9 cellular contexts compared by ENCODE assay signal in the genomic region with DNA sequence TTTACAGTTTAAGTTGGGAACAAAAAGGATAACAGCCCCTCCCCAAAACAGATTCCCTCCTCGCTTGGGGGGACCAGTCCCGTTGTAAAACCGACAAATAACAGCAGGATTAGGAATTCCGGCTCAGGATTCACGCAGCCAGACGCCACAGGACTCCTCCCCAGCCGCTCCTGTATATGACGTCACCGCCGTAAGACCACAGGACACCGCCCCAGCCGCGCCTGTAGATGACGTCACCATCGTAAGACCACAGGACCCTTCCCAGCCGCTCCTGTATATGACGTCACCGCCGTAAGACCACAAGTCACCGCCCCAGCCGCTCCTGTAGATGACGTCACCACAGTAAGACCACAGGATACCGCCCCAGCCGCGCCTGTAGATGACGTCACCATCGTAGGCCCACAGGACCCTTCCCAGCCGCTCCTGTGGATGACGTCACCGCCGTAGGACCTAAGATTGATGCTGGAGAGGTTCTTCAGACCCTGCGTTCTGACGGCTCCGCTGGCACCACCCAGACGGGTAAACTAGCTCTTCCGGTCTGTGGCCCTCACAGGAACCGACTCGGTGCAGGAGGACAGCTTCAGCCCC. TPM values are rescaled to one million over a fixed set of nuclear protein-coding genes. Genes with fewer than 3 reads are reported as not detected.
DNase-seq lines count a peak whose midpoint lies in the region; ATAC-seq, FAIRE-seq and TF ChIP-seq lines count a peak whose summit lies in the region.
"Had no signal": no experiment of that assay in that cellular context is flagged by ENCODE, and none has a peak within 500 bp of the region (broad histone marks: within the 10 kb centered on the region; RNA-seq: fewer than 3 reads in every experiment).

No MANE protein-coding gene starts in this region.

- H3K27ac Mint-ChIP-seq in brain: peak overlapping the region; percentile 51 to 100 (median 96)

- peaks cover 0 to 16% (median 0%) of the 10 kb centered on the region in 5 experiments for H3K9me3 Mint-ChIP-seq in brain

- peaks cover 20% of the 10 kb centered on the region for H3K27me3 ChIP-seq in keratinocyte (ENCODE audit: control insufficient read depth, extremely low read depth, insufficient read depth, low read length)

- H3K9me3 ChIP-seq in keratinocyte (ENCODE audit: control insufficient read depth, low read depth, low read length): no peaks in the 10 kb centered on the region

- H3K9ac ChIP-seq in keratinocyte (ENCODE audit: control insufficient read depth, extremely low read depth, insufficient read depth, low read length): peak overlapping the region; percentile 63

- peak overlapping the region; percentile 40 for H3K27ac ChIP-seq in keratinocyte (ENCODE audit: control insufficient read depth, insufficient read depth, low read length)

- DNase-seq in AG08395 (ENCODE audit: low spot score) (peak; percentile 30), SW480 (ENCODE audit: low spot score) (peak; percentile 97), keratinocyte (ENCODE audit: low read depth, low spot score) (peak; percentile 66)
- DNase-seq in stimulated activated CD4-positive, alpha-beta T cell treated with anti-CD3 and anti-CD28 coated beads, TNF-alpha, amount 100 ng/mL, for 4 hours (ENCODE audit: low read depth in 3 of 3): peak in 2 of 3 experiments; percentile 24 to 50

- peaks cover 53% of the 10 kb centered on the region for H3K4me1 Mint-ChIP-seq in brain

- no peaks in the 10 kb centered on the region for H3K79me2 ChIP-seq in keratinocyte (ENCODE audit: control insufficient read depth, insufficient read depth, low read length)

- peak overlapping the region; percentile 25 to 69 (median 30) for H3K4me3 ChIP-seq in keratinocyte (ENCODE audit: control insufficient read depth in 2 of 3, extremely low read depth in 1 of 3, insufficient read depth in 2 of 3, low read depth in 1 of 3, low read length in 3 of 3)

- no peaks in the 10 kb centered on the region for H4K20me1 ChIP-seq in keratinocyte (ENCODE audit: control insufficient read depth, extremely low read depth, insufficient read depth, low read length)

- no peak for TF ChIP-seq RAD21 in Ishikawa (IDR thresholded peaks at IDR 0.05; ENCODE audit: low read depth)

- peak overlapping the region; percentile 66 for H3K4me2 ChIP-seq in keratinocyte (ENCODE audit: control insufficient read depth, extremely low read depth, insufficient read depth, low read depth, low read length)

- ATAC-seq in GM19452 (IDR thresholded peaks at IDR 0.05; ENCODE audit: unreplicated experiment) (no peak), GM21528 (IDR thresholded peaks at IDR 0.05; ENCODE audit: low FRiP score, unreplicated experiment) (no peak)

- no peaks in the 10 kb centered on the region for H3K9me1 ChIP-seq in keratinocyte (ENCODE audit: control insufficient read depth, extremely low read depth, insufficient read depth, low read length)

- dilution Hi-C loops in keratinocyte (cut with MboI; ENCODE audit: extremely low pct_ligation_motif_present, low sequenced_read_pairs): no loop called here

- no peaks in the 10 kb centered on the region for H3K36me3 Mint-ChIP-seq in brain

- no peak for FAIRE-seq in keratinocyte (lab: Jason Lieb, UNC)
- FAIRE-seq: islet of Langerhans had no signal

- peak overlapping the region in 4 of 5 experiments; percentile 58 to 82 (median 79) for H3K4me3 Mint-ChIP-seq in brain

- no peak for TF ChIP-seq CTCF in brain (conservative IDR thresholded peaks at IDR 0.05)
- no peak for TF ChIP-seq CTCF in keratinocyte (optimal IDR thresholded peaks at IDR 0.05 in 1 of 3, IDR thresholded peaks at IDR 0.05 in 1 of 3, conservative IDR thresholded peaks at IDR 0.05 in 1 of 3; ENCODE audit: extremely low read depth in 1 of 3, insufficient read depth in 2 of 3, low read length in 3 of 3)

- no peaks in the 10 kb centered on the region for H3K27me3 Mint-ChIP-seq in brain

- no peak for TF ChIP-seq EP300 in Ishikawa (IDR thresholded peaks at IDR 0.05; ENCODE audit: borderline replicate concordance)

- no peaks in the 10 kb centered on the region for H3K36me3 ChIP-seq in keratinocyte (ENCODE audit: control insufficient read depth in 2 of 2, extremely low read depth in 1 of 2, insufficient read depth in 2 of 2, low read length in 2 of 2)

- no peaks in the 10 kb centered on the region for H3K4me1 ChIP-seq in keratinocyte (ENCODE audit: control insufficient read depth, extremely low read depth, insufficient read depth, low read length)

- peak overlapping the region; percentile 53 for H2AFZ ChIP-seq in keratinocyte (ENCODE audit: control insufficient read depth, low read length)

TF ChIP-seq in Ishikawa, 13 proteins besides CTCF, POLR2A, EP300 and RAD21:
- TF ChIP-seq EGR1 (IDR thresholded peaks at IDR 0.05): no peak
- TF ChIP-seq CREB1 (IDR thresholded peaks at IDR 0.05; ENCODE audit: low read depth): peak; percentile 90

RNA-seq across cellular contexts. Expression of gene FBRSL1, which starts 44.0 kb away (rescaled TPM):
- polyA plus RNA-seq in brain (ENCODE audit: insufficient read depth, low read depth, low replicate concordance) (59.3 TPM), keratinocyte (0.89 to 3.7 TPM (median 2.2 TPM) in 3 replicates)
- 5.8 TPM for polyA plus RNA-seq in keratinocyte (2011; ENCODE audit: low read depth)
- polyA plus RNA-seq in keratinocyte (2011; cell fraction: cytosol; rRNA removed): 2.1 and 6.2 TPM in 2 replicates
- 15.4 and 18.2 TPM in 2 replicates for polyA plus RNA-seq in keratinocyte (2011; cell fraction: nucleus; rRNA removed)
- polyA plus RNA-seq in keratinocyte (2012; ENCODE audit: low replicate concordance): 18.4 and 36.3 TPM in 2 replicates
- polyA minus RNA-seq in keratinocyte: 1.0 to 8.6 TPM (median 1.3 TPM) in 3 replicates
- polyA minus RNA-seq in keratinocyte (2011; cell fraction: cytosol; rRNA and poly(A)+ RNA removed): 13.8 TPM
- polyA minus RNA-seq in keratinocyte (2011; cell fraction: nucleus; rRNA and poly(A)+ RNA removed): 11.8 and 14.3 TPM in 2 replicates

Comparison
In these comparisons a context has a peak if more than half of its experiments do, and no peak if none do; other contexts are left out.
1. DNase-seq: peak in every context shown above with its lines; median percentile 97 in SW480; 66 in keratinocyte; 37 in stimulated activated CD4-positive, alpha-beta T cell treated with anti-CD3 and anti-CD28 coated beads, TNF-alpha, amount 100 ng/mL, for 4 hours; 30 in AG08395.